In the genomic region with DNA sequence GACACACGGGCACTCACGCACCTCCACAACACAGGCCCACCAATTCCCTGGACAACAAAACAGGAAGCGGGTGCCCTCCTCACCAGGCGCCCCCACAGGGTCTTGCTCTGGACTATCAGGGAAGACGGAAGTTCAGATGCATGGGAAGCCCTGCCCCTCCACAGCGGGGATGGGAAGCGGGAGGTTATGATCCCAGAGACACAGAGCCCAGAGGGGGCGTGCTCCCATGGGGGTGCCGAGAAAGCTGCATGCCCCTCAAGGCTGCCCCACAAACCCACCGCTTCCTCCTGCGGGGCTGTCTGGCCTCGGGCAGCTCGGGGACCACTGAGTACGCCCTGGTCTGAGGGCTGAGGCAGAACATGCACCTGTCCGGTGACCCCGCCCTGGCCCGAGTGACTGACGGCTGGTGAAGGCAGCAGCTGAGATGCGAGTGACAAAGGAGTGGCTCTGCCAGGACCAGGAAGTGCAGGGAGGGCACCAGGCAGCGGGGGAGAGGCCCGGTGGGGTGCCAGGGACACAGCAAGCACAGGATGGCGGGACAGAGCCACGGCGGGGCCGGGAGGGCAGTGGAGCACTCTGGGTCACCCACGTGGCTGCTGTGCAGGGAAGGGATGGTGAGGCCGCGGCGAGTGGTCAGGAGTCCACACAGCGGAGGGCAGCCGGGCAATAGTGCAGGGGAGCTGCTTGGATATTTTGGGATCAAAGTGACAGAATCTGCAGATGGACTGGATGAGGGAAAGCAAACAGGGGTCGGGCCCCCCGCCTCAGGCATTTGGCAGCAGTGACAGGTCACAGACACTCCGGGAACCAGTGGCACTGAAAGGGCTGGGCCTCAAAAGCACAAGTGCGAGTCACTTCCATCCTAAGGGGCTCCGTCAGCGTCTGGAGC, we compare ENCODE assay signal across 1 cellular context.
TF ChIP-seq lines count a peak whose summit lies in the region.

No MANE protein-coding gene starts in this region.

TF ChIP-seq in SK-N-SH, 30 proteins besides CTCF, POLR2A, EP300 and RAD21:
- TF ChIP-seq RCOR1 (IDR thresholded peaks at IDR 0.05; ENCODE audit: low read length) (no peak), EZH2phosphoT487 (IDR thresholded peaks at IDR 0.05; ENCODE audit: borderline replicate concordance, low read depth) (no peak), FOSL2 (IDR thresholded peaks at IDR 0.05; ENCODE audit: borderline replicate concordance, low read depth) (no peak), ELF1 (IDR thresholded peaks at IDR 0.05) (no peak), YY1 (IDR thresholded peaks at IDR 0.05; ENCODE audit: low read depth) (no peak), MXI1 (IDR thresholded peaks at IDR 0.05; ENCODE audit: low read depth, low read length) (no peak), MEF2A (IDR thresholded peaks at IDR 0.05; ENCODE audit: borderline replicate concordance, low read depth) (no peak), GATA2 (CRISPR knock-in tag; IDR thresholded peaks at IDR 0.05) (no peak), SIN3A (IDR thresholded peaks at IDR 0.05; ENCODE audit: borderline replicate concordance, low read depth, low read length) (no peak), NRF1 (IDR thresholded peaks at IDR 0.05; ENCODE audit: low read depth, low read length) (no peak), TEAD4 (IDR thresholded peaks at IDR 0.05; ENCODE audit: borderline replicate concordance, insufficient read depth) (no peak), RXRA (IDR thresholded peaks at IDR 0.05; ENCODE audit: borderline replicate concordance, low read depth) (no peak)
- TF ChIP-seq, protein P1, sequence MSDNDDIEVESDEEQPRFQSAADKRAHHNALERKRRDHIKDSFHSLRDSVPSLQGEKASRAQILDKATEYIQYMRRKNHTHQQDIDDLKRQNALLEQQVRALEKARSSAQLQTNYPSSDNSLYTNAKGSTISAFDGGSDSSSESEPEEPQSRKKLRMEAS (IDR thresholded peaks at IDR 0.05; ENCODE audit: low read depth), result no peak
- TF ChIP-seq, protein P2, sequence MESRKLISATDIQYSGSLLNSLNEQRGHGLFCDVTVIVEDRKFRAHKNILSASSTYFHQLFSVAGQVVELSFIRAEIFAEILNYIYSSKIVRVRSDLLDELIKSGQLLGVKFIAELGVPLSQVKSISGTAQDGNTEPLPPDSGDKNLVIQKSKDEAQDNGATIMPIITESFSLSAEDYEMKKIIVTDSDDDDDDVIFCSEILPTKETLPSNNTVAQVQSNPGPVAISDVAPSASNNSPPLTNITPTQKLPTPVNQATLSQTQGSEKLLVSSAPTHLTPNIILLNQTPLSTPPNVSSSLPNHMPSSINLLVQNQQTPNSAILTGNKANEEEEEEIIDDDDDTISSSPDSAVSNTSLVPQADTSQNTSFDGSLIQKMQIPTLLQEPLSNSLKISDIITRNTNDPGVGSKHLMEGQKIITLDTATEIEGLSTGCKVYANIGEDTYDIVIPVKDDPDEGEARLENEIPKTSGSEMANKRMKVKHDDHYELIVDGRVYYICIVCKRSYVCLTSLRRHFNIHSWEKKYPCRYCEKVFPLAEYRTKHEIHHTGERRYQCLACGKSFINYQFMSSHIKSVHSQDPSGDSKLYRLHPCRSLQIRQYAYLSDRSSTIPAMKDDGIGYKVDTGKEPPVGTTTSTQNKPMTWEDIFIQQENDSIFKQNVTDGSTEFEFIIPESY (IDR thresholded peaks at IDR 0.05; ENCODE audit: borderline replicate concordance, low read depth), result no peak
- TF ChIP-seq, protein P3, sequence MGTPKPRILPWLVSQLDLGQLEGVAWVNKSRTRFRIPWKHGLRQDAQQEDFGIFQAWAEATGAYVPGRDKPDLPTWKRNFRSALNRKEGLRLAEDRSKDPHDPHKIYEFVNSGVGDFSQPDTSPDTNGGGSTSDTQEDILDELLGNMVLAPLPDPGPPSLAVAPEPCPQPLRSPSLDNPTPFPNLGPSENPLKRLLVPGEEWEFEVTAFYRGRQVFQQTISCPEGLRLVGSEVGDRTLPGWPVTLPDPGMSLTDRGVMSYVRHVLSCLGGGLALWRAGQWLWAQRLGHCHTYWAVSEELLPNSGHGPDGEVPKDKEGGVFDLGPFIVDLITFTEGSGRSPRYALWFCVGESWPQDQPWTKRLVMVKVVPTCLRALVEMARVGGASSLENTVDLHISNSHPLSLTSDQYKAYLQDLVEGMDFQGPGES (IDR thresholded peaks at IDR 0.05; ENCODE audit: low read depth, low read length), result no peak
- TF ChIP-seq, protein P4, sequence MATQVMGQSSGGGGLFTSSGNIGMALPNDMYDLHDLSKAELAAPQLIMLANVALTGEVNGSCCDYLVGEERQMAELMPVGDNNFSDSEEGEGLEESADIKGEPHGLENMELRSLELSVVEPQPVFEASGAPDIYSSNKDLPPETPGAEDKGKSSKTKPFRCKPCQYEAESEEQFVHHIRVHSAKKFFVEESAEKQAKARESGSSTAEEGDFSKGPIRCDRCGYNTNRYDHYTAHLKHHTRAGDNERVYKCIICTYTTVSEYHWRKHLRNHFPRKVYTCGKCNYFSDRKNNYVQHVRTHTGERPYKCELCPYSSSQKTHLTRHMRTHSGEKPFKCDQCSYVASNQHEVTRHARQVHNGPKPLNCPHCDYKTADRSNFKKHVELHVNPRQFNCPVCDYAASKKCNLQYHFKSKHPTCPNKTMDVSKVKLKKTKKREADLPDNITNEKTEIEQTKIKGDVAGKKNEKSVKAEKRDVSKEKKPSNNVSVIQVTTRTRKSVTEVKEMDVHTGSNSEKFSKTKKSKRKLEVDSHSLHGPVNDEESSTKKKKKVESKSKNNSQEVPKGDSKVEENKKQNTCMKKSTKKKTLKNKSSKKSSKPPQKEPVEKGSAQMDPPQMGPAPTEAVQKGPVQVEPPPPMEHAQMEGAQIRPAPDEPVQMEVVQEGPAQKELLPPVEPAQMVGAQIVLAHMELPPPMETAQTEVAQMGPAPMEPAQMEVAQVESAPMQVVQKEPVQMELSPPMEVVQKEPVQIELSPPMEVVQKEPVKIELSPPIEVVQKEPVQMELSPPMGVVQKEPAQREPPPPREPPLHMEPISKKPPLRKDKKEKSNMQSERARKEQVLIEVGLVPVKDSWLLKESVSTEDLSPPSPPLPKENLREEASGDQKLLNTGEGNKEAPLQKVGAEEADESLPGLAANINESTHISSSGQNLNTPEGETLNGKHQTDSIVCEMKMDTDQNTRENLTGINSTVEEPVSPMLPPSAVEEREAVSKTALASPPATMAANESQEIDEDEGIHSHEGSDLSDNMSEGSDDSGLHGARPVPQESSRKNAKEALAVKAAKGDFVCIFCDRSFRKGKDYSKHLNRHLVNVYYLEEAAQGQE (IDR thresholded peaks at IDR 0.05; ENCODE audit: low read depth, low read length), result no peak
